8 cellular contexts compared by ENCODE assay signal in the genomic region with DNA sequence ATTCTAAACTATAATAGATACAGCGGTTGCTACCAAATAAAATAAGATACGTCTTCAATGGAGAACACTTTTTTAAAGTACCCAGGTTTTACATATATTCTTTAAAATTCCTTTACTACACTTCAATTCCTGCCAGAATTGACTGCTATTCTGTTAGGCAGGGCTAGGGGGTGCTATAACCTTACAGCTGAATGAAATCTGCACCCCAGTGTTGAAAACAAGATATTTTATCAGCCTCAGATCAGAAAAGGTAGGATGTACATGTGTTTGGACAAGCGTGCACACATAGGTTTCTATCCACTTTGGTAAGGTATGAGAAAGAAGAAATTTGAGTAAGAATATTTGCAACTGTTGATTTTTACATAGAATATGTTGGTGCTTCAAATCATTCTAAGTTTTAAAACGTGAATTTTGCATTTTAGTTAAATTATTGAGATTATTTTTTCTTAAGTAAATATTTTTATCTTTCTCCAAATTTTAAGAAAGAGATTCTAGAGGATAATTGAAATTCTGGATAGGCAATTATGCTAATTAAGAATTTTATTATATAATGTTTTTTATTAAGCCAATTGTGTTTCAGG.
A peak's percentile ranks its signal among the peaks of the same experiment; 100 is the strongest.
DNase-seq lines count a peak whose midpoint lies in the region; ATAC-seq and TF ChIP-seq lines count a peak whose summit lies in the region.

No MANE protein-coding gene starts in this region.

- H3K36me3 ChIP-seq in gastroesophageal sphincter, result no peaks in the 10 kb centered on the region
- H3K36me3 ChIP-seq in thyroid gland, result no peaks in the 10 kb centered on the region

- no peak overlapping the region for H3K4me3 Mint-ChIP-seq in activated CD4-positive, alpha-beta T cell treated with anti-CD3 and anti-CD28 coated beads for 36 hours

- peak; percentile 60 to 76 (median 70) for TF ChIP-seq CTCF in gastroesophageal sphincter (IDR thresholded peaks at IDR 0.05)
- peak in 3 of 6 experiments; percentile 32 to 58 (median 37) for TF ChIP-seq CTCF in thyroid gland (IDR thresholded peaks at IDR 0.05)

- peak; percentile 13 for DNase-seq in activated CD4-positive, alpha-beta T cell treated with anti-CD3 and anti-CD28 coated beads for 36 hours
- DNase-seq in activated CD4-positive, alpha-beta T cell treated with anti-CD3 and anti-CD28 coated beads, Interleukin-2, amount 50 U/mL, for 48 hours, result no peak
- DNase-seq in Kasumi-1 (lab: John Stamatoyannopoulos, UW), result peak; percentile 61 to 85
- peak; percentile 52 for DNase-seq in SKM-1 (lab: John Stamatoyannopoulos, UW; ENCODE audit: unreplicated experiment)
- peak; percentile 19 for DNase-seq in stromal cell of bone marrow (ENCODE audit: low read depth)
- DNase-seq in thyroid gland, result no peak

- CTCF ChIA-PET in activated CD4-positive, alpha-beta T cell treated with anti-CD3 and anti-CD28 coated beads for 36 hours (lab: Charles Lee), result interaction anchor here (0.8 to 1.3 kb wide), 2 partner anchors 9 to 1976 kb away, joined by 3 to 5 read pairs; no protein-coding TSS in a partner anchor

- no peaks in the 10 kb centered on the region for H3K4me1 Mint-ChIP-seq in activated CD4-positive, alpha-beta T cell treated with anti-CD3 and anti-CD28 coated beads for 36 hours

- whole genome bisulfite sequencing in gastroesophageal sphincter (ENCODE audit: low coverage in 1 of 2), 2 donors, result 47 to 49% methylated on average over 4 of the region's 4 CpGs
- 34 to 35% methylated on average over 4 of the region's 4 CpGs for WGBS in thyroid gland, 2 donors

- ATAC-seq in activated CD4-positive, alpha-beta T cell treated with anti-CD3 and anti-CD28 coated beads for 36 hours, result no peak
- ATAC-seq in GM21723 (IDR thresholded peaks at IDR 0.05; ENCODE audit: unreplicated experiment) (peak; percentile 78), gastroesophageal sphincter (no peak)

- H3K27me3 ChIP-seq in gastroesophageal sphincter (no peaks in the 10 kb centered on the region), thyroid gland (no peaks in the 10 kb centered on the region)

- POLR2A ChIA-PET in activated CD4-positive, alpha-beta T cell treated with anti-CD3 and anti-CD28 coated beads for 36 hours (lab: Charles Lee), result no interaction called here

- TF ChIP-seq POLR2A in gastroesophageal sphincter (IDR thresholded peaks at IDR 0.05) (no peak), thyroid gland (IDR thresholded peaks at IDR 0.05) (no peak)

- H3K36me3 Mint-ChIP-seq in activated CD4-positive, alpha-beta T cell treated with anti-CD3 and anti-CD28 coated beads for 36 hours (ENCODE audit: low read depth), result no peaks in the 10 kb centered on the region

- H3K4me1 ChIP-seq in gastroesophageal sphincter (no peaks in the 10 kb centered on the region), thyroid gland (no peaks in the 10 kb centered on the region)

- H3K4me3 ChIP-seq in gastroesophageal sphincter (no peak overlapping the region), thyroid gland (replicated peaks in 1 of 3) (no peak overlapping the region)

- H3K9me3 Mint-ChIP-seq in activated CD4-positive, alpha-beta T cell treated with anti-CD3 and anti-CD28 coated beads for 36 hours (ENCODE audit: low read depth), result no peaks in the 10 kb centered on the region

- no peak overlapping the region for H3K27ac Mint-ChIP-seq in activated CD4-positive, alpha-beta T cell treated with anti-CD3 and anti-CD28 coated beads for 36 hours

- no peaks in the 10 kb centered on the region for H3K9me3 ChIP-seq in gastroesophageal sphincter
- no peaks in the 10 kb centered on the region for H3K9me3 ChIP-seq in thyroid gland

- H3K27ac ChIP-seq in gastroesophageal sphincter, result no peak overlapping the region
- no peak overlapping the region for H3K27ac ChIP-seq in thyroid gland

- no peak for TF ChIP-seq EP300 in gastroesophageal sphincter (IDR thresholded peaks at IDR 0.05)

- intact Hi-C loops in activated CD4-positive, alpha-beta T cell treated with anti-CD3 and anti-CD28 coated beads for 36 hours (cut with DNase I, micrococcal nuclease), result no loop called here
- intact Hi-C loops in thyroid gland (cut with DNase I), result no loop called here

- no peaks in the 10 kb centered on the region for H3K27me3 Mint-ChIP-seq in activated CD4-positive, alpha-beta T cell treated with anti-CD3 and anti-CD28 coated beads for 36 hours

Comparison
In these comparisons a context has a peak if more than half of its experiments do, and no peak if none do; other contexts are left out.
1. DNase-seq: peak in activated CD4-positive, alpha-beta T cell treated with anti-CD3 and anti-CD28 coated beads for 36 hours (single experiment), Kasumi-1 (2 of 2), SKM-1 (single experiment) and stromal cell of bone marrow (single experiment); none in activated CD4-positive, alpha-beta T cell treated with anti-CD3 and anti-CD28 coated beads, Interleukin-2, amount 50 U/mL, for 48 hours (0 of 2) and thyroid gland (0 of 2).